ENCODE assay signal across 25 cellular contexts in genomic region chr2:108428286-108429009, GRCh38. TPM values are rescaled to one million over a fixed set of nuclear protein-coding genes. Genes with fewer than 3 reads are reported as not detected.
"Had no signal": no experiment of that assay in that cellular context is flagged by ENCODE, and none has a peak within 500 bp of the region (broad histone marks: within the 10 kb centered on the region; RNA-seq: fewer than 3 reads in every experiment).

No MANE protein-coding gene starts in this region.

- H3K9me3 ChIP-seq: prostate gland, right atrium auricular region, thoracic aorta, tibial nerve, upper lobe of right lung, uterus had no signal

- H3K4me1 ChIP-seq: heart right ventricle, left lung, neural progenitor cell, prostate gland, right atrium auricular region, tibial nerve, upper lobe of right lung, uterus had no signal

- H3K4me2 ChIP-seq: neural progenitor cell had no signal

- H2AFZ ChIP-seq: neural progenitor cell had no signal

- DNase-seq: foreskin melanocyte; glutamatergic neuron; heart right ventricle; hippocampal formation; left cardiac atrium; left lung; mammary epithelial cell; mesendoderm; midbrain; naive thymus-derived CD4-positive, alpha-beta T cell; stimulated activated CD4-positive, alpha-beta T cell treated with anti-CD3 and anti-CD28 coated beads, Interleukin-4, amount 100 ng/mL, for 4 hours; stimulated activated naive CD8-positive, alpha-beta T cell treated with anti-CD3 and anti-CD28 coated beads, Interleukin-15, Interleukin-2, amounts not matched to agents 100 U/mL and 50 U/mL, for 24 hours; upper lobe of right lung; uterus had no signal

- H3K9ac ChIP-seq: neural progenitor cell had no signal

- H3K27me3 ChIP-seq: heart right ventricle, left lung, neural progenitor cell, right atrium auricular region, tibial nerve, upper lobe of right lung, uterus had no signal

- H3K27ac ChIP-seq: coronary artery, epithelial cell of prostate, heart right ventricle, left lung, neural progenitor cell, prostate gland, right atrium auricular region, thoracic aorta, tibial nerve, upper lobe of right lung, uterus had no signal

- H3K36me3 ChIP-seq: heart right ventricle, left lung, neural progenitor cell, prostate gland, right atrium auricular region, thoracic aorta, tibial nerve, upper lobe of right lung, uterus had no signal

- H3K4me3 ChIP-seq: coronary artery, heart right ventricle, left lung, neural progenitor cell, prostate gland, right atrium auricular region, thoracic aorta, tibial nerve, upper lobe of right lung, uterus had no signal

- FAIRE-seq: islet of Langerhans had no signal

- ATAC-seq: esophagus mucosa; heart right ventricle; left cardiac atrium; left lung; naive thymus-derived CD4-positive, alpha-beta T cell; sciatic nerve; stimulated activated memory B cell treated with anti-CD40 and anti-IgM and Interleukin-4, amounts not matched to agents 10 μg/mL and 1 μg/mL and 100 μg/mL, for 72 hours; stimulated activated naive CD8-positive, alpha-beta T cell treated with anti-CD3 and anti-CD28 coated beads, Interleukin-15, Interleukin-2, amounts not matched to agents 100 U/mL and 50 U/mL, for 24 hours; upper lobe of right lung had no signal

RNA-seq across cellular contexts. Expression of gene SULT1C4, which starts 50.7 kb away (rescaled TPM):
- total RNA-seq: mammary epithelial cell had no signal
- polyA plus RNA-seq: mammary epithelial cell; naive thymus-derived CD4-positive, alpha-beta T cell had no signal
